ENCODE assay signal across 26 cellular contexts in the genomic region with DNA sequence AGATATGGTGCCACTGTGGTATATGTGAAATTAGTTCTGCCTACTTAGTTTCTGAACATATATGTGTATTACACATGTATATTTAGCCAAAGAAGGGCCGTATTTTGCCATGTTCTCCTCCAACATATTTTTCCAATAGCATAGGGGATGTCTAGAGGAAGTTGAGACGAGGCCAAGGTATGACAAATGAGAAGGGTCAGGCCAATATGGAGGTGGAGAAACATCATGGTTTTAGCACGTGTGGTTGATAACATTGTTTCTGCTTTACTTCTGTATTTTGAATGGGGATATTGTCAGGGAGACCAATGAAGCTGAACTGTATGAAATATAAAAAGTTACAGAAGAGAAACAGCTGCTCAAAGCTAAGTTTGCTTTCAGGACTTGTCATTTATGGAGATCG.
"Had no signal": no experiment of that assay in that cellular context is flagged by ENCODE, and none has a peak within 500 bp of the region (broad histone marks: within the 10 kb centered on the region; RNA-seq: fewer than 3 reads in every experiment).

No MANE protein-coding gene starts in this region.

- H3K9me3 Mint-ChIP-seq: activated CD4-positive, alpha-beta memory T cell treated with anti-CD3 and anti-CD28 coated beads, Interleukin-2, amount 10 ng/mL, durations not matched to agents 7 days and 5 days; activated CD4-positive, alpha-beta T cell treated with anti-CD3 and anti-CD28 coated beads, Interleukin-2, amount 10 ng/mL, durations not matched to agents 24 days and 14 days; activated T-cell treated with anti-CD3 and anti-CD28 coated beads, Interleukin-2, amount 50 U/mL, for 24 hours; activated T-cell treated with anti-CD3 and anti-CD28 coated beads, Interleukin-2, amount 50 U/mL, for 72 hours had no signal

- DNase-seq: activated CD4-positive, alpha-beta memory T cell treated with anti-CD3 and anti-CD28 coated beads, Interleukin-2, amount 10 ng/mL, durations not matched to agents 7 days and 5 days; activated CD4-positive, alpha-beta T cell treated with anti-CD3 and anti-CD28 coated beads for 36 hours; activated CD4-positive, alpha-beta T cell treated with anti-CD3 and anti-CD28 coated beads, Interleukin-2, amount 10 ng/mL, durations not matched to agents 24 days and 14 days; activated CD4-positive, alpha-beta T cell treated with anti-CD3 and anti-CD28 coated beads, Interleukin-2, amount 50 U/mL, for 4 hours; activated CD4-positive, CD25-positive, alpha-beta regulatory T cell; activated CD4-positive, CD25-positive, alpha-beta regulatory T cell treated with anti-CD3 and anti-CD28 coated beads, Interleukin-2, amount 50 U/mL, for 72 hours; activated CD8-positive, alpha-beta memory T cell treated with anti-CD3 and anti-CD28 coated beads, Interleukin-2, amount 50 U/mL, for 48 hours; activated gamma-delta T cell; activated naive CD4-positive, alpha-beta T cell treated with anti-CD3 and anti-CD28 coated beads, Interleukin-2, amount 50 U/mL, for 16 hours; activated naive CD4-positive, alpha-beta T cell treated with Interleukin-2 at 50 U/mL for 16 hours; activated T-cell treated with anti-CD3 and anti-CD28 coated beads for 4 hours; activated T-cell treated with anti-CD3 and anti-CD28 coated beads, Interleukin-2, amount 50 U/mL, for 24 hours; activated T-cell treated with anti-CD3 and anti-CD28 coated beads, Interleukin-2, amount 50 U/mL, for 72 hours; amniotic stem cell; anterior cingulate cortex; brain microvascular endothelial cell; central memory CD4-positive, alpha-beta T cell; cerebellar nuclear complex; colonic mucosa; effector CD8-positive, alpha-beta T cell; foreskin fibroblast; head of caudate nucleus; T-helper 2 cell had no signal

- ATAC-seq: activated CD4-positive, alpha-beta T cell treated with anti-CD3 and anti-CD28 coated beads for 36 hours; activated T-cell treated with anti-CD3 and anti-CD28 coated beads, Interleukin-2, amount 50 U/mL, for 72 hours; esophagus mucosa had no signal

- H3K27me3 Mint-ChIP-seq: activated CD4-positive, alpha-beta memory T cell treated with anti-CD3 and anti-CD28 coated beads, Interleukin-2, amount 10 ng/mL, durations not matched to agents 7 days and 5 days; activated CD4-positive, alpha-beta T cell treated with anti-CD3 and anti-CD28 coated beads for 36 hours; activated naive CD8-positive, alpha-beta T cell; activated T-cell treated with anti-CD3 and anti-CD28 coated beads, Interleukin-2, amount 50 U/mL, for 24 hours had no signal

- H3K4me1 Mint-ChIP-seq: activated CD4-positive, alpha-beta memory T cell treated with anti-CD3 and anti-CD28 coated beads, Interleukin-2, amount 10 ng/mL, durations not matched to agents 7 days and 5 days; activated CD4-positive, alpha-beta T cell treated with anti-CD3 and anti-CD28 coated beads for 36 hours had no signal

- H3K4me3 ChIP-seq: cardiac muscle cell, colonic mucosa had no signal

- H3K36me3 Mint-ChIP-seq: activated naive CD8-positive, alpha-beta T cell had no signal

- H3K27ac Mint-ChIP-seq: activated CD4-positive, alpha-beta memory T cell treated with anti-CD3 and anti-CD28 coated beads, Interleukin-2, amount 10 ng/mL, durations not matched to agents 7 days and 5 days; activated CD4-positive, alpha-beta T cell treated with anti-CD3 and anti-CD28 coated beads for 36 hours; activated CD4-positive, alpha-beta T cell treated with anti-CD3 and anti-CD28 coated beads, Interleukin-2, amount 10 ng/mL, durations not matched to agents 24 days and 14 days; activated naive CD8-positive, alpha-beta T cell; activated T-cell treated with anti-CD3 and anti-CD28 coated beads, Interleukin-2, amount 50 U/mL, for 24 hours; activated T-cell treated with anti-CD3 and anti-CD28 coated beads, Interleukin-2, amount 50 U/mL, for 72 hours had no signal

- H3K4me3 Mint-ChIP-seq: activated CD4-positive, alpha-beta memory T cell treated with anti-CD3 and anti-CD28 coated beads, Interleukin-2, amount 10 ng/mL, durations not matched to agents 7 days and 5 days; activated CD4-positive, alpha-beta T cell treated with anti-CD3 and anti-CD28 coated beads for 36 hours; activated CD4-positive, alpha-beta T cell treated with anti-CD3 and anti-CD28 coated beads, Interleukin-2, amount 10 ng/mL, durations not matched to agents 24 days and 14 days; activated naive CD8-positive, alpha-beta T cell; activated T-cell treated with anti-CD3 and anti-CD28 coated beads, Interleukin-2, amount 50 U/mL, for 24 hours; activated T-cell treated with anti-CD3 and anti-CD28 coated beads, Interleukin-2, amount 50 U/mL, for 72 hours had no signal
